Comparison of ENCODE assay signal across 12 cellular contexts in genomic region chr6:35733633-35734032, GRCh38. TPM values are rescaled to one million over a fixed set of nuclear protein-coding genes. Genes with fewer than 3 reads are reported as not detected.
A peak's percentile ranks its signal among the peaks of the same experiment; 100 is the strongest.
DNase-seq lines count a peak whose midpoint lies in the region; ATAC-seq and TF ChIP-seq lines count a peak whose summit lies in the region.
"Had no signal": no experiment of that assay in that cellular context is flagged by ENCODE, and none has a peak within 500 bp of the region (broad histone marks: within the 10 kb centered on the region; RNA-seq: fewer than 3 reads in every experiment).

No MANE protein-coding gene starts in this region.

- intact Hi-C loops in right lobe of liver (cut with DNase I), result loop anchor here (10.0 kb wide), 2 partner anchors 149 to 169 kb away; no protein-coding TSS in a partner anchor

- H3K9me3 ChIP-seq in RWPE2 (ENCODE audit: severe bottlenecking) (no peaks in the 10 kb centered on the region), right lobe of liver (no peaks in the 10 kb centered on the region)
- H3K9me3 ChIP-seq: HAP-1, SJSA1 had no signal

- H3K4me1 ChIP-seq in RWPE2 (ENCODE audit: insufficient read depth, poor library complexity, severe bottlenecking) (peaks cover 41% of the 10 kb centered on the region), right lobe of liver (peaks cover 11 to 53% (median 30%) of the 10 kb centered on the region in 4 donors)

- no peaks in the 10 kb centered on the region for H3K27me3 ChIP-seq in RWPE2 (ENCODE audit: insufficient read depth, poor library complexity, severe bottlenecking)
- no peaks in the 10 kb centered on the region for H3K27me3 ChIP-seq in right lobe of liver
- H3K27me3 ChIP-seq: SJSA1 had no signal

- no peak for TF ChIP-seq POLR2A in right lobe of liver (IDR thresholded peaks at IDR 0.05)

- DNase-seq in NCI-H748 (lab: John Stamatoyannopoulos, UW; ENCODE audit: unreplicated experiment) (peak; percentile 20), NCI-H748 treated with DMSO at 0.1 percent for 48 hours (lab: John Stamatoyannopoulos, UW) (no peak), RWPE2 (ENCODE audit: low spot score) (no peak), right lobe of liver (peak in 2 of 3 donors; percentile 54 to 62), AML-193 (lab: John Stamatoyannopoulos, UW) (no peak)
- no peak for DNase-seq in NK-92 treated with Interleukin-12 subunit alpha and Interleukin-12 subunit beta, amount 100 ng/mL, for 24 hours (lab: John Stamatoyannopoulos, UW)
- DNase-seq in stimulated activated CD4-positive, alpha-beta T cell treated with anti-CD3 and anti-CD28 coated beads, Interleukin-4, amount 100 ng/mL, for 1 hour, result no peak

- H3K36me3 ChIP-seq in RWPE2 (ENCODE audit: low read depth) (no peaks in the 10 kb centered on the region), right lobe of liver (no peaks in the 10 kb centered on the region)
- H3K36me3 ChIP-seq: HAP-1, SJSA1, WERI-Rb-1 had no signal

- TF ChIP-seq CTCF in RWPE2 (IDR thresholded peaks at IDR 0.05; ENCODE audit: poor library complexity, severe bottlenecking), result no peak
- TF ChIP-seq CTCF in right lobe of liver (IDR thresholded peaks at IDR 0.05), result no peak

- ATAC-seq in RWPE2 (ENCODE audit: low read depth), result no peak
- no peak for ATAC-seq in right lobe of liver

- H3K27ac ChIP-seq in RWPE2 (ENCODE audit: poor library complexity, severe bottlenecking), result peak overlapping the region; percentile 99
- H3K27ac ChIP-seq in right lobe of liver, result peak overlapping the region; percentile 98 to 99 (median 99)
- H3K27ac ChIP-seq in temporal lobe (ENCODE audit: low read depth, low read length), result peak overlapping the region; percentile 100
- H3K27ac ChIP-seq: SJSA1, WERI-Rb-1 had no signal

- 73% methylated on average over 8 of the region's 8 CpGs for WGBS in right lobe of liver (ENCODE audit: insufficient coverage, low coverage, low lambda C conversion rate, missing lambda C conversion rate)

- H3K4me3 ChIP-seq in RWPE2 (ENCODE audit: severe bottlenecking) (no peak overlapping the region), right lobe of liver (no peak overlapping the region)
- H3K4me3 ChIP-seq: HAP-1, SJSA1 had no signal

RNA-seq across cellular contexts. Expression of gene ARMC12, which starts 3.2 kb away (rescaled TPM):
- total RNA-seq in right lobe of liver (1 to 10 TPM in 3 of 6 experiments, under 1 TPM in 3; 0.22 to 4.4 (median 0.92) TPM), temporal lobe (0.25 TPM)
- total RNA-seq: SJSA1 had no signal

RNA-seq across cellular contexts. Expression of gene CLPSL2, which starts 42.8 kb away (rescaled TPM):
- total RNA-seq in right lobe of liver, result not detected
- total RNA-seq in temporal lobe, result not detected
- total RNA-seq: Daoy, SJSA1 had no signal

RNA-seq across cellular contexts. Expression of gene FKBP5, which starts 44.9 kb away (rescaled TPM):
- total RNA-seq in right lobe of liver (100 to 1,000 TPM in 5 of 6 experiments, 10 to 100 TPM in 1; 36.1 to 387 (median 111) TPM), temporal lobe (4.2 TPM)

RNA-seq across cellular contexts. Expression of gene CLPSL1, which starts 47.2 kb away (rescaled TPM):
- total RNA-seq in right lobe of liver, result not detected
- total RNA-seq in temporal lobe, result not detected
- total RNA-seq: Daoy, SJSA1 had no signal

Comparison
In these comparisons a context has a peak if more than half of its experiments do, and no peak if none do; other contexts are left out.
1. DNase-seq: peak in NCI-H748 (single experiment) and right lobe of liver (2 of 3); none in NCI-H748 treated with DMSO at 0.1 percent for 48 hours (single experiment), RWPE2 (single experiment), NK-92 treated with Interleukin-12 subunit alpha and Interleukin-12 subunit beta, amount 100 ng/mL, for 24 hours (single experiment), stimulated activated CD4-positive, alpha-beta T cell treated with anti-CD3 and anti-CD28 coated beads, Interleukin-4, amount 100 ng/mL, for 1 hour (single experiment) and AML-193 (0 of 2).
2. Peak in every context shown above with its lines, with median percentiles within 50 percentile points of each other: H3K27ac ChIP-seq.